Comparison of ENCODE assay signal across 8 cellular contexts in genomic region chr22:37643225-37643847, GRCh38. TPM values are rescaled to one million over a fixed set of nuclear protein-coding genes. Genes with fewer than 3 reads are reported as not detected.
A peak's percentile ranks its signal among the peaks of the same experiment; 100 is the strongest.
DNase-seq lines count a peak whose midpoint lies in the region; ATAC-seq and TF ChIP-seq lines count a peak whose summit lies in the region.

No MANE protein-coding gene starts in this region.

- peak; percentile 63 for DNase-seq in MG63
- peak; percentile 75 for DNase-seq in T1000 (lab: John Stamatoyannopoulos, UW)
- peak in 55 of 58 donors; percentile 22 to 90 (median 65) for DNase-seq in anterior cingulate cortex (lab: John Stamatoyannopoulos, UW)
- DNase-seq in hepatic stellate cell (ENCODE audit: low spot score) = peak; percentile 91

- ATAC-seq in GM18517 (IDR thresholded peaks at IDR 0.05; ENCODE audit: unreplicated experiment) = no peak

- H3K27me3 ChIP-seq in MG63 (no peaks in the 10 kb centered on the region), skeletal muscle tissue (ENCODE audit: control insufficient read depth in 3 of 3, insufficient read depth in 3 of 3, low read length in 3 of 3) (peaks cover 3 to 24% (median 11%) of the 10 kb centered on the region in 3 donors)

- H3K4me1 ChIP-seq in skeletal muscle tissue (ENCODE audit: control insufficient read depth in 3 of 3, insufficient read depth in 3 of 3, low read length in 3 of 3) = peaks cover 0 to 20% (median 17%) of the 10 kb centered on the region in 3 donors

- H3K4me3 ChIP-seq in MG63 (no peak overlapping the region), skeletal muscle tissue (ENCODE audit: low read length in 3 of 3) (no peak overlapping the region)

- no peak overlapping the region for H3K27ac ChIP-seq in 22Rv1
- H3K27ac ChIP-seq in skeletal muscle tissue (ENCODE audit: low read depth, low read length) = no peak overlapping the region

- TF ChIP-seq CTCF in 22Rv1 (IDR thresholded peaks at IDR 0.05) (peak; percentile 96), GM12873 (IDR thresholded peaks at IDR 0.05; ENCODE audit: insufficient read depth, low read depth, low read length, missing control alignments) (peak; percentile 94)

- no peaks in the 10 kb centered on the region for H3K36me3 ChIP-seq in MG63
- no peaks in the 10 kb centered on the region for H3K36me3 ChIP-seq in skeletal muscle tissue (ENCODE audit: control insufficient read depth in 3 of 3, insufficient read depth in 3 of 3, low read length in 3 of 3)

- H3K9me3 ChIP-seq in MG63 (no peaks in the 10 kb centered on the region), skeletal muscle tissue (ENCODE audit: control insufficient read depth in 3 of 3, low read length in 3 of 3) (no peaks in the 10 kb centered on the region)

- H3K9ac ChIP-seq in skeletal muscle tissue (ENCODE audit: low read depth in 1 of 3, low read length in 3 of 3) = peak overlapping the region in 2 of 3 donors; percentile 33 to 45

RNA-seq across cellular contexts. Expression of gene SH3BP1, which starts 3.9 kb away (rescaled TPM):
- 0.95 TPM in 1 of 2 replicates, not detected in the other for total RNA-seq in MG63 (2014; rRNA removed; shearing (Covaris generic); ENCODE audit: low replicate concordance)
- total RNA-seq in skeletal muscle tissue = 9.9 TPM

RNA-seq across cellular contexts. Expression of gene PDXP, which starts 15.2 kb away (rescaled TPM):
- 18.0 and 24.2 TPM in 2 replicates for total RNA-seq in MG63 (2014; rRNA removed; shearing (Covaris generic); ENCODE audit: low replicate concordance)
- 8.9 TPM for total RNA-seq in skeletal muscle tissue

RNA-seq across cellular contexts. Expression of gene LGALS1, which starts 32.1 kb away (rescaled TPM):
- 3,913 and 4,947 TPM in 2 replicates for total RNA-seq in MG63 (2014; rRNA removed; shearing (Covaris generic); ENCODE audit: low replicate concordance)
- 3,417 TPM for total RNA-seq in skeletal muscle tissue

RNA-seq across cellular contexts. Expression of gene GGA1, which starts 34.7 kb away (rescaled TPM):
- total RNA-seq in MG63 (2014; rRNA removed; shearing (Covaris generic); ENCODE audit: low replicate concordance) = 13.8 and 33.2 TPM in 2 replicates
- total RNA-seq in skeletal muscle tissue = 15.7 TPM

RNA-seq across cellular contexts. Expression of gene NOL12, which starts 42.8 kb away (rescaled TPM):
- 61.0 and 111 TPM in 2 replicates for total RNA-seq in MG63 (2014; rRNA removed; shearing (Covaris generic); ENCODE audit: low replicate concordance)
- total RNA-seq in skeletal muscle tissue = 7.8 TPM
